Comparison of ENCODE assay signal across 34 cellular contexts in the genomic region with DNA sequence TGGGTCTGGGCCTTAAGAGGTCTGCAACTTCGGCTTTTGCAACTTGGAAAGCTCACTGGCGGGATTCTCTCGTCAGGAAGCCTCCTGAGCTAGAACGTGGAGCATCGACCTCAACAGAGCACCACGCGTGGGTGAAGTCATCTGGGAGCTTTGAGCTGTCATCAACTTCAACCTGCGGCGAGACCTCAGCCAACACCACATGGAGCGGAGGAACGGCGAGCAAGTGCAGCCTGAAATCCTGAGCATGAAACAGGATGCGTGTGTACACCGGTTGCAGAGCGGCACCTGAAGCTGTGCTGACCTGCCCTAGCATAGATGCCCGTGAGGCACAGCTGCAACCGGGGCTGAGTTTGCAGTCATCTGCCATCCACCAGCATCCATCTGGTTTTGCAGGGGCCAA.
"Had no signal": no experiment of that assay in that cellular context is flagged by ENCODE, and none has a peak within 500 bp of the region (broad histone marks: within the 10 kb centered on the region; RNA-seq: fewer than 3 reads in every experiment).

No MANE protein-coding gene starts in this region.

- DNase-seq: Karpas-422, Kasumi-1, KG1, MG63, MM.1S, MV-4-11, NCI-H1048, NCI-H1092, NCI-H1092 treated with DMSO at 0.1 percent for 48 hours, NCI-H1105, NCI-H1105 treated with DMSO at 0.1 percent for 48 hours, NCI-H1417, NCI-H1417 treated with DMSO at 0.1 percent for 48 hours, NCI-H1436, NCI-H1436 treated with DMSO at 0.1 percent for 48 hours, NCI-H146, NCI-H1694, NCI-H1694 treated with DMSO at 0.1 percent for 48 hours, NCI-H187, NCI-H187 treated with DMSO at 0.1 percent for 48 hours, NCI-H1930, NCI-H2029, NCI-H2029 treated with DMSO at 0.1 percent for 48 hours, NCI-H2081, NCI-H2081 treated with DMSO at 0.1 percent for 48 hours, NCI-H2107, NCI-H2171, NCI-H2171 treated with DMSO at 0.1 percent for 48 hours, NCI-H2227 treated with DMSO at 0.1 percent for 48 hours, NCI-H226, NCI-H345, NCI-H446, NCI-H446 treated with DMSO at 0.1 percent for 48 hours had no signal

- H3K4me3 ChIP-seq: MG63 had no signal

- H3K9ac ChIP-seq: KMS-11 had no signal

- H3K27ac ChIP-seq: KMS-11 had no signal

- H3K27me3 ChIP-seq: MG63 had no signal

- H3K4me2 ChIP-seq: KMS-11 had no signal

- H3K36me3 ChIP-seq: MG63 had no signal

- H3K9me3 ChIP-seq: MG63 had no signal
